9 cellular contexts compared by ENCODE assay signal in genomic region chr2:239326831-239327535, GRCh38.
DNase-seq lines count a peak whose midpoint lies in the region; ATAC-seq and TF ChIP-seq lines count a peak whose summit lies in the region.
"Had no signal": no experiment of that assay in that cellular context is flagged by ENCODE, and none has a peak within 500 bp of the region (broad histone marks: within the 10 kb centered on the region; RNA-seq: fewer than 3 reads in every experiment).

No MANE protein-coding gene starts in this region.

- peaks cover 4% of the 10 kb centered on the region; the same call in 1 of the 2 replicates for H3K4me1 ChIP-seq in PC-3 (ENCODE audit: insufficient read depth, low read length)
- H3K4me1 ChIP-seq in naive thymus-derived CD4-positive, alpha-beta T cell (ENCODE audit: control insufficient read depth in 2 of 2, insufficient read depth in 2 of 2, low read length in 2 of 2): peaks cover 20 to 65% of the 10 kb centered on the region in 2 donors
- H3K4me1 ChIP-seq in stomach smooth muscle (ENCODE audit: control insufficient read depth, insufficient read depth, low read length): peaks cover 79% of the 10 kb centered on the region

- H3K27me3 Mint-ChIP-seq in activated naive CD4-positive, alpha-beta T cell treated with anti-CD3 and anti-CD28 coated beads, Interleukin-2, amount 50 U/mL, for 24 hours: no peaks in the 10 kb centered on the region
- no peaks in the 10 kb centered on the region for H3K27me3 Mint-ChIP-seq in naive thymus-derived CD4-positive, alpha-beta T cell

- no peak overlapping the region for H3K4me2 ChIP-seq in PC-3 (ENCODE audit: low read length)

- POLR2A ChIA-PET in PC-3 (lab: Charles Lee; ENCODE audit: unreplicated experiment): no interaction called here
- POLR2A ChIA-PET in naive thymus-derived CD4-positive, alpha-beta T cell (lab: Charles Lee): interaction anchor here (1.0 to 3.0 kb wide), 8 partner anchors 7 to 66 kb away, joined by 3 to 16 read pairs (median 6); no protein-coding TSS in a partner anchor

- H3K36me3 Mint-ChIP-seq in activated naive CD4-positive, alpha-beta T cell treated with anti-CD3 and anti-CD28 coated beads, Interleukin-2, amount 50 U/mL, for 24 hours: peaks cover 7% of the 10 kb centered on the region
- H3K36me3 Mint-ChIP-seq in naive thymus-derived CD4-positive, alpha-beta T cell: peaks cover 4 to 21% (median 12%) of the 10 kb centered on the region in 5 donors

- no peaks in the 10 kb centered on the region for H3K79me2 ChIP-seq in PC-3 (ENCODE audit: low read length)

- peaks cover 87% of the 10 kb centered on the region for H3K4me1 Mint-ChIP-seq in activated naive CD4-positive, alpha-beta T cell treated with anti-CD3 and anti-CD28 coated beads, Interleukin-2, amount 50 U/mL, for 24 hours
- peaks cover 54 to 99% (median 89%) of the 10 kb centered on the region in 7 donors for H3K4me1 Mint-ChIP-seq in naive thymus-derived CD4-positive, alpha-beta T cell

- peaks cover 5% of the 10 kb centered on the region for H3K9me3 Mint-ChIP-seq in activated naive CD4-positive, alpha-beta T cell treated with anti-CD3 and anti-CD28 coated beads, Interleukin-2, amount 50 U/mL, for 24 hours
- peaks cover 0 to 3% (median 0%) of the 10 kb centered on the region in 11 donors for H3K9me3 Mint-ChIP-seq in naive thymus-derived CD4-positive, alpha-beta T cell

- H4K20me1 ChIP-seq in PC-3 (ENCODE audit: low read length): no peaks in the 10 kb centered on the region; the same call in 1 of the 2 replicates

- H3F3A ChIP-seq in PC-3 (ENCODE audit: low read length, unreplicated experiment): no peaks in the 10 kb centered on the region

- intact Hi-C loops in PC-3 (cut with micrococcal nuclease): no loop called here
- intact Hi-C loops in naive thymus-derived CD4-positive, alpha-beta T cell (cut with micrococcal nuclease): loop anchor here (1.0 to 5.0 kb wide), 11 partner anchors 9 to 74 kb away; partner anchors contain the start of gene HDAC4 (in 1 of the 2)

- CTCF ChIA-PET in PC-3 (lab: Charles Lee): no interaction called here
- CTCF ChIA-PET in naive thymus-derived CD4-positive, alpha-beta T cell (lab: Charles Lee): interaction anchor here (1.0 kb wide), 1 partner anchor 13 kb away, joined by 4 read pairs; no protein-coding TSS in a partner anchor

- H3K4me3 Mint-ChIP-seq in activated naive CD4-positive, alpha-beta T cell treated with anti-CD3 and anti-CD28 coated beads, Interleukin-2, amount 50 U/mL, for 24 hours: peak overlapping the region; percentile 44
- H3K4me3 Mint-ChIP-seq in naive thymus-derived CD4-positive, alpha-beta T cell: peak overlapping the region; percentile 55 to 79 (median 71)

- H3K9ac ChIP-seq in PC-3 (ENCODE audit: low read length) (no peak overlapping the region), stomach smooth muscle (ENCODE audit: low read length in 2 of 2) (peak overlapping the region; percentile 50 to 71)

- no TSS peak for BruUV-seq in PC-3 (replicated peaks; lab: Mats Ljungman, UMichigan)

- no peaks in the 10 kb centered on the region for H3K9me2 ChIP-seq in PC-3 (replicated peaks; ENCODE audit: low read length)

- H3K27me3 ChIP-seq in PC-3 (ENCODE audit: low read length) (no peaks in the 10 kb centered on the region), stomach smooth muscle (ENCODE audit: control insufficient read depth in 1 of 2, insufficient read depth in 2 of 2, low read length in 2 of 2) (no peaks in the 10 kb centered on the region)
- H3K27me3 ChIP-seq in naive thymus-derived CD4-positive, alpha-beta T cell (ENCODE audit: control insufficient read depth in 2 of 2, insufficient read depth in 2 of 2, low read length in 2 of 2): no peaks in the 10 kb centered on the region

- peak overlapping the region; percentile 30 for H3K27ac Mint-ChIP-seq in activated naive CD4-positive, alpha-beta T cell treated with anti-CD3 and anti-CD28 coated beads, Interleukin-2, amount 50 U/mL, for 24 hours
- H3K27ac Mint-ChIP-seq in naive thymus-derived CD4-positive, alpha-beta T cell: peak overlapping the region; percentile 89 to 100 (median 95)

- no peak overlapping the region for H2AFZ ChIP-seq in PC-3 (ENCODE audit: low read length)

- H3K4me3 ChIP-seq in PC-3 (ENCODE audit: low read length): no peak overlapping the region
- no peak overlapping the region for H3K4me3 ChIP-seq in naive thymus-derived CD4-positive, alpha-beta T cell (ENCODE audit: low read length)
- no peak overlapping the region for H3K4me3 ChIP-seq in stomach smooth muscle (ENCODE audit: low read length in 2 of 2)
- H3K4me3 ChIP-seq: K562 had no signal

- TF ChIP-seq CTCF in PC-3 (conservative IDR thresholded peaks at IDR 0.05; ENCODE audit: low read depth, low read length): no peak

- H3K36me3 ChIP-seq in PC-3 (ENCODE audit: low read depth, low read length): no peaks in the 10 kb centered on the region
- H3K36me3 ChIP-seq in naive thymus-derived CD4-positive, alpha-beta T cell (ENCODE audit: control insufficient read depth in 2 of 3, insufficient read depth in 3 of 3, low read length in 3 of 3): no peaks in the 10 kb centered on the region
- no peaks in the 10 kb centered on the region for H3K36me3 ChIP-seq in stomach smooth muscle (ENCODE audit: control insufficient read depth in 2 of 2, insufficient read depth in 2 of 2, low read length in 2 of 2)

- H3K9me3 ChIP-seq in PC-3 (ENCODE audit: low read length): no peaks in the 10 kb centered on the region
- H3K9me3 ChIP-seq in naive thymus-derived CD4-positive, alpha-beta T cell (ENCODE audit: control insufficient read depth in 2 of 3, low read length in 3 of 3): no peaks in the 10 kb centered on the region
- H3K9me3 ChIP-seq in stomach smooth muscle (ENCODE audit: control insufficient read depth in 2 of 2, low read length in 2 of 2): no peaks in the 10 kb centered on the region

- ATAC-seq in GM21786 (IDR thresholded peaks at IDR 0.05; ENCODE audit: unreplicated experiment): peak; percentile 78
- ATAC-seq in PC-3: peak; percentile 46
- peak; percentile 83 for ATAC-seq in naive thymus-derived CD4-positive, alpha-beta T cell
- ATAC-seq in HG02885 (IDR thresholded peaks at IDR 0.05; ENCODE audit: poor library complexity, unreplicated experiment): no peak
- no peak for ATAC-seq in GM21390 (IDR thresholded peaks at IDR 0.05; ENCODE audit: unreplicated experiment)
- ATAC-seq: K562 had no signal

- peak; percentile 50 for DNase-seq in PC-3
- peak in 8 of 9 donors; percentile 54 to 81 (median 72) for DNase-seq in naive thymus-derived CD4-positive, alpha-beta T cell
- no peak for DNase-seq in nucleus accumbens (lab: John Stamatoyannopoulos, UW)

- H3K27ac ChIP-seq in PC-3 (ENCODE audit: low read length): no peak overlapping the region
- peak overlapping the region; percentile 68 for H3K27ac ChIP-seq in naive thymus-derived CD4-positive, alpha-beta T cell (ENCODE audit: low read depth, low read length)
- peak overlapping the region; percentile 99 for H3K27ac ChIP-seq in stomach smooth muscle (ENCODE audit: low read length)

Comparison
In these comparisons a context has a peak if more than half of its experiments do, and no peak if none do; other contexts are left out.
1. ATAC-seq: peak in GM21786 (single experiment), PC-3 (single experiment) and naive thymus-derived CD4-positive, alpha-beta T cell (single experiment); none in HG02885 (single experiment) and GM21390 (single experiment).
2. DNase-seq: peak in PC-3 (single experiment) and naive thymus-derived CD4-positive, alpha-beta T cell (8 of 9); none in nucleus accumbens (0 of 56).